In the genomic region with DNA sequence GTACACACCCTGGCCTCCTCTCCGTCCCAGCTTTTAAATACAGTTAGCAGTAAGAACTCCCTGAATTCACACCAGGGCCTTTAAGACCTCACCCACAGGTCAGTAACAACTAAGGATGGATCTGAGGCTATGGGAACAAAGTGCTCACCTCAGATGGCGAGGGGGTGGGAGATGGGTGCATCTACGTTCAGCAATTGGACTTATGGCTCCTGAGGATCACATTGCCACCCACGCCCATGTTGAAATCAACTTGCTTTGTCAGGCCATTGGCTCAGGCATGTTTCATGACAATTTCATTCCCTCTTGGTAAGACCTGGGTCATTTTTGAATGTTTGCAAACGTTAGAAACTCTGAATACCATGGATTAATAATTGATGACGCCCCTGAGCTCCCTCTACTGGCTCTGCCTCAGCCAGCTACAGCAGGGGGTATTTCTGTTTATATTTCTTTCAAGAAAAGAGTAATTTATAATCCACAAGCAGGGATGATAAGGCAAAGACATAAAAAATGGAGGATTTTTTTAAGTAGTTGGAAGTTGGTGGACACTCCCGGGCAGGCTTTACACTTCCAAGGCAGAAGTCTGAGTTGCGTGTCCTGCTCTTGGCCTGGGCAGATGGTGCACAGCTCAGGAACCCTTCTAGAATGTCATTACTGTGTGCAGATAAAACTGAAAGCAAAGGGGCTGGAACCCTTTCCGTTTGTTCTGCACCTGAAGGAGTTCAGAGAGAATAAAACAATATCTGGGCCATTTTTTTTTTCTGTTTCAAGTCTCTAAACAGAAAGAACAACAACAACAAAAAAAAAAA, we compare ENCODE assay signal across 9 cellular contexts. TPM values are rescaled to one million over a fixed set of nuclear protein-coding genes. Genes with fewer than 3 reads are reported as not detected.
DNase-seq lines count a peak whose midpoint lies in the region; ATAC-seq, FAIRE-seq and TF ChIP-seq lines count a peak whose summit lies in the region.
"Had no signal": no experiment of that assay in that cellular context is flagged by ENCODE, and none has a peak within 500 bp of the region (broad histone marks: within the 10 kb centered on the region; RNA-seq: fewer than 3 reads in every experiment).

No MANE protein-coding gene starts in this region.

- peak; percentile 81 for TF ChIP-seq CTCF in OCI-LY1 (IDR thresholded peaks at IDR 0.05; ENCODE audit: low read length)
- TF ChIP-seq CTCF in kidney (IDR thresholded peaks at IDR 0.05; ENCODE audit: borderline replicate concordance, extremely low read depth, insufficient read depth), result peak; percentile 44
- TF ChIP-seq CTCF in prostate gland (IDR thresholded peaks at IDR 0.05), result no peak

- H3K4me1 ChIP-seq in OCI-LY1 (ENCODE audit: insufficient read depth, low read length, severe bottlenecking), result peaks cover 51% of the 10 kb centered on the region
- H3K4me1 ChIP-seq in kidney (ENCODE audit: control insufficient read depth in 1 of 2, insufficient read depth in 1 of 2, low read depth in 1 of 2, low read length in 2 of 2), result peaks cover 32 to 34% of the 10 kb centered on the region in 2 donors
- no peaks in the 10 kb centered on the region for H3K4me1 ChIP-seq in prostate gland (replicated peaks)

- H3K9me2 ChIP-seq in OCI-LY1 (ENCODE audit: low read depth, low read length), result no peaks in the 10 kb centered on the region

- H3K9me3 ChIP-seq in OCI-LY1 (ENCODE audit: low read length), result no peaks in the 10 kb centered on the region
- H3K9me3 ChIP-seq in kidney (ENCODE audit: control insufficient read depth in 1 of 2, low read length in 2 of 2), result no peaks in the 10 kb centered on the region
- no peaks in the 10 kb centered on the region for H3K9me3 ChIP-seq in prostate gland
- H3K9me3 ChIP-seq: heart right ventricle had no signal

- no peaks in the 10 kb centered on the region for H4K20me1 ChIP-seq in OCI-LY1 (ENCODE audit: insufficient read depth, low read length)

- no peak for FAIRE-seq in kidney (lab: Jason Lieb, UNC)
- FAIRE-seq in HTR-8/SVneo (lab: Jason Lieb, UNC), result no peak

- no peaks in the 10 kb centered on the region for H3K27me3 ChIP-seq in OCI-LY1 (ENCODE audit: insufficient read depth, low read length)
- no peaks in the 10 kb centered on the region for H3K27me3 ChIP-seq in prostate gland (replicated peaks; ENCODE audit: insufficient read depth)
- H3K27me3 ChIP-seq: heart right ventricle had no signal

- 59% methylated on average over 9 of the region's 9 CpGs for WGBS in prostate gland

- intact Hi-C loops in kidney (cut with DNase I) (no loop called here), prostate gland (cut with DNase I) (loop anchor here (10.0 kb wide), 1 partner anchor 937 kb away; no protein-coding TSS in a partner anchor)

- H3F3A ChIP-seq in OCI-LY1 (ENCODE audit: insufficient read depth, low read length), result no peaks in the 10 kb centered on the region

- DNase-seq in Caki2 (ENCODE audit: low read depth), result peak; percentile 88
- no peak for DNase-seq in kidney
- no peak for DNase-seq in HTR-8/SVneo (ENCODE audit: insufficient read length, low spot score)
- no peak for DNase-seq in prostate gland (ENCODE audit: low spot score)
- DNase-seq in NCI-H1417 (lab: John Stamatoyannopoulos, UW), result no peak
- no peak for DNase-seq in medulla oblongata (ENCODE audit: extremely low spot score)

- peak overlapping the region; percentile 88 for H2AFZ ChIP-seq in OCI-LY1 (ENCODE audit: low read length)

- peak; percentile 40 for ATAC-seq in GM21390 (IDR thresholded peaks at IDR 0.05; ENCODE audit: unreplicated experiment)
- ATAC-seq: heart right ventricle had no signal

- TF ChIP-seq POLR2A in prostate gland (IDR thresholded peaks at IDR 0.05), result no peak

- H3K9ac ChIP-seq in OCI-LY1 (ENCODE audit: low read length), result peak overlapping the region; percentile 41; the same call in 1 of the 2 replicates
- peak overlapping the region in 1 of 2 donors; percentile 59 for H3K9ac ChIP-seq in kidney (ENCODE audit: low read length in 2 of 2)

- in situ Hi-C loops in Caki2 (cut with HindIII; ENCODE audit: low pct_unique_long_range_greater_than_20kb, low sequenced_read_pairs), result no loop called here

- H3K79me2 ChIP-seq in OCI-LY1 (ENCODE audit: insufficient read depth, low read length), result no peaks in the 10 kb centered on the region

- H3K4me3 ChIP-seq in OCI-LY1 (ENCODE audit: low read depth, low read length, poor library complexity, severe bottlenecking) (no peak overlapping the region), kidney (ENCODE audit: low read length in 2 of 2) (peak overlapping the region; percentile 9 to 28), prostate gland (no peak overlapping the region)
- H3K4me3 ChIP-seq: heart right ventricle had no signal

- peak overlapping the region; percentile 47 for H3K4me2 ChIP-seq in OCI-LY1 (ENCODE audit: low read length)

- no peaks in the 10 kb centered on the region for H3K36me3 ChIP-seq in OCI-LY1 (ENCODE audit: insufficient read depth, low read length)
- H3K36me3 ChIP-seq in kidney (ENCODE audit: control insufficient read depth in 1 of 2, insufficient read depth in 2 of 2, low read length in 2 of 2), result no peaks in the 10 kb centered on the region
- no peaks in the 10 kb centered on the region for H3K36me3 ChIP-seq in prostate gland
- H3K36me3 ChIP-seq: heart right ventricle had no signal

- H3K27ac ChIP-seq in OCI-LY1 (ENCODE audit: low read depth, low read length, poor library complexity, severe bottlenecking) (peak overlapping the region; percentile 83), kidney (ENCODE audit: low read depth in 2 of 2, low read length in 2 of 2) (peak overlapping the region; percentile 68 to 81), prostate gland (no peak overlapping the region)

RNA-seq across cellular contexts. Expression of a gene that starts 13.7 kb away (rescaled TPM):
- 53.4 and 58.3 TPM in 2 replicates for total RNA-seq in Caki2 (2014; rRNA removed; shearing (Covaris generic); ENCODE audit: low replicate concordance)
- total RNA-seq in kidney, result 80.2 TPM
- polyA plus RNA-seq in kidney (ENCODE audit: insufficient read depth, low read depth, low replicate concordance), result 13.1 TPM
- total RNA-seq in prostate gland, result 10 to 100 TPM; 28.7 to 36.4 TPM

Comparison
In these comparisons a context has a peak if more than half of its experiments do, and no peak if none do; other contexts are left out.
1. H3K27ac ChIP-seq: peak in OCI-LY1 (single experiment) and kidney (2 of 2); none in prostate gland (0 of 2).
2. H3K4me3 ChIP-seq: peak in kidney (2 of 2); none in OCI-LY1 (single experiment) and prostate gland (0 of 2).
3. CTCF ChIP-seq: peak in OCI-LY1 (single experiment) and kidney (single experiment); none in prostate gland (0 of 4).